8 cellular contexts compared by ENCODE assay signal in the genomic region with DNA sequence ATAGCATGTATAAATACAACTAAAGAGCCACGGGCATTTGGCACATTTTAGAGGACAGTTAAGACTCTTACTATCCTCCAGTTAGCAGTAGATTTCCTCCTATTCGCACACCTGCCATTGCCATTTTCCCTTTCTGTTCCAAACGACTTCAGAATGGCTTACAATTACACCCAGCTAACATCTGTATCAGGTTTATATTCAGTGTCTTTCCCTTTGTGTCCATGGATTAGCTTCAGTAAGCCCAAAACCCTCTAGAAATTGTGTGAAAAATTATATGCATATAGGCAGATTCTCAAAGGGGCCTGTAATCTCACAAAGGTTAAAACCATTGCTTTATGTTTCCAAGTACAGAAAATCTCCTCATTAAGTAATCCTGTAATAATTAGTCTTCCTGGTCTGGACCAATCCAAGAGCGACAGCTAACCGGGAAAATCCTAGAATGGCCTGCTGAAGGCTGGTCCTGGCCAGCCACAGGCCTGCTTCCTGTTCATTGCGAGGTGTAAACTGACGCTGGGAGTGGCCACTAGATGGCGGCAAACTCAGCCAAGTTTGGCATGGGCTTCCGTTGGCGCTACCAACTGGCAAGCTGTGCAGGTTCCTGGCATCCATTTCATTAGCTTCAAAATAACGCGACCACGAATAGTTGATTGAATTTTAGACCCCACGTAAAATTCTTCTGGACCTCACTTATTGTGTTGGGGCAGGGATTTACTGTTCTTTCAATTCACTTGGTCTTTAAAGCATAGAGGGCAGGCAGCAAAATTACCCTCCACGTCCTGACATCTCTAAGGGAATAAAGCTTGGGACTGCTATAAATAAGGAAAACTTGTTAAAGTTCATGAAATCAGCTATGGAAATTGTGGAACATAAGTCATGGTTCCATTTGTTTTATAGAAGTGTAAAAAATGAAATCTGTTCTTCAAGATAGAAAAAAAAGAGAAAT. TPM values are rescaled to one million over a fixed set of nuclear protein-coding genes. Genes with fewer than 3 reads are reported as not detected.
DNase-seq lines count a peak whose midpoint lies in the region; ATAC-seq and TF ChIP-seq lines count a peak whose summit lies in the region.

No MANE protein-coding gene starts in this region.

- ATAC-seq in GM19043 (IDR thresholded peaks at IDR 0.05; ENCODE audit: low read depth, unreplicated experiment) (peak; percentile 90), HG03439 (IDR thresholded peaks at IDR 0.05; ENCODE audit: unreplicated experiment) (peak; percentile 94), lower lobe of right lung (peak; percentile 95 to 97)

- H3K4me3 ChIP-seq in lower lobe of right lung: no peak overlapping the region

- H3K27ac ChIP-seq in lower lobe of right lung: peak overlapping the region; percentile 32

- H3K27me3 ChIP-seq in lower lobe of right lung (ENCODE audit: low read depth): no peaks in the 10 kb centered on the region

- DNase-seq in Ammon's horn (ENCODE audit: low spot score) (peak; percentile 94), NCI-H510A treated with DMSO at 0.1 percent for 48 hours (lab: John Stamatoyannopoulos, UW) (peak; percentile 76), dedifferentiated amniotic fluid mesenchymal stem cell (ENCODE audit: extremely low spot score) (peak; percentile 85), lower lobe of right lung (peak; percentile 93)
- DNase-seq in activated CD4-positive, alpha-beta T cell treated with anti-CD3 and anti-CD28 coated beads for 48 hours: peak; percentile 96
- DNase-seq in stimulated activated CD8-positive, alpha-beta memory T cell treated with anti-CD3 and anti-CD28 coated beads, Interleukin-12 subunit alpha, Interleukin-12 subunit beta, amount 100 ng/mL, for 24 hours (ENCODE audit: extremely low read depth): peak; percentile 64

- intact Hi-C loops in lower lobe of right lung (cut with DNase I): loop anchor here (10.0 kb wide), 1 partner anchor 83 kb away; no protein-coding TSS in a partner anchor

- TF ChIP-seq CTCF in lower lobe of right lung (IDR thresholded peaks at IDR 0.05): peak; percentile 92

- H3K9me3 ChIP-seq in lower lobe of right lung: no peaks in the 10 kb centered on the region

- H3K4me1 ChIP-seq in lower lobe of right lung: peaks cover 55% of the 10 kb centered on the region

- no peaks in the 10 kb centered on the region for H3K36me3 ChIP-seq in lower lobe of right lung

RNA-seq across cellular contexts. Expression of gene ARHGAP25, which starts 17.1 kb away (rescaled TPM):
- total RNA-seq in lower lobe of right lung: 48.5 TPM
